ENCODE assay signal across 20 cellular contexts in the genomic region with DNA sequence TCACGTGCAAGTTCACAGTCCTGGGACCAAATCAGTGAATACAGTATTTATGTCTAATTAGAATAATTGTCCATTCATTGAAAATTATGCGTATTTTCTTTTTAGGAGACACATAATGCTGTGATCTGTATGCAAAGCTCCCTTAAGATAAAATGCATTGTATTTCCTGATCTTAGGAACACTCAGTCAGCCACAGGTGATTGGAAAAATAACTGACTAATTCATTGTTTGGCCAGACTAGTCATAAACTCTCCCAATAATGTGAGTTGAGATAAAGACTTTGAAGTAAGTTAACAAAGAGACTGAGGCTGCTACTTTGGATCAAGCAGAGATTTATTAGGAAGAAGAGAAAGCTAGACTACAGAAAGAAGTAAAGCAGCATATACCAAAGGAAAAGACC.
"Had no signal": no experiment of that assay in that cellular context is flagged by ENCODE, and none has a peak within 500 bp of the region (broad histone marks: within the 10 kb centered on the region; RNA-seq: fewer than 3 reads in every experiment).

No MANE protein-coding gene starts in this region.

- ATAC-seq: foreskin keratinocyte; left colon; sciatic nerve; stimulated activated naive B cell treated with anti-CD40 and anti-IgM and Interleukin-4, amounts not matched to agents 10 μg/mL and 1 μg/mL and 100 μg/mL, for 72 hours; stimulated activated naive CD8-positive, alpha-beta T cell treated with anti-CD3 and anti-CD28 coated beads, Interleukin-15, amount 100 ng/mL, for 72 hours; upper lobe of right lung had no signal

- H3K9ac ChIP-seq: parathyroid adenoma had no signal

- H3K36me3 ChIP-seq: prostate gland, tibial nerve, upper lobe of right lung, vagina had no signal

- FAIRE-seq: kidney had no signal

- DNase-seq: cortex of kidney; effector memory CD4-positive, alpha-beta T cell; erythroblast; foreskin keratinocyte; kidney; left colon; midbrain; naive B cell; retina; stimulated activated CD4-positive, alpha-beta T cell treated with anti-CD3 and anti-CD28 coated beads, Interleukin-2, amount 100 ng/mL, for 24 hours; stimulated activated CD4-positive, alpha-beta T cell treated with anti-CD3 and anti-CD28 coated beads, Interleukin-4, amount 100 ng/mL, for 4 hours; stimulated activated naive B cell treated with anti-CD40 and anti-IgM and Interleukin-4, amounts not matched to agents 10 μg/mL and 1 μg/mL and 100 μg/mL, for 72 hours; stimulated activated naive CD8-positive, alpha-beta T cell treated with anti-CD3 and anti-CD28 coated beads, Interleukin-15, amount 100 ng/mL, for 72 hours; testis; upper lobe of right lung had no signal

- H3K4me1 ChIP-seq: parathyroid adenoma, prostate gland, testis, upper lobe of right lung, vagina had no signal

- H2AFZ ChIP-seq: parathyroid adenoma had no signal

- H3K27me3 ChIP-seq: foreskin keratinocyte, testis, tibial nerve, upper lobe of right lung, vagina had no signal

- H3K79me2 ChIP-seq: parathyroid adenoma had no signal

- H3K27ac ChIP-seq: foreskin keratinocyte, parathyroid adenoma, prostate gland, testis, tibial nerve, upper lobe of right lung, vagina had no signal

- H3K4me3 ChIP-seq: prostate gland, testis, tibial nerve, upper lobe of right lung, vagina had no signal

- H3K9me3 ChIP-seq: prostate gland, testis, tibial nerve, upper lobe of right lung, vagina had no signal
